Comparison of ENCODE assay signal across 8 cellular contexts in the genomic region with DNA sequence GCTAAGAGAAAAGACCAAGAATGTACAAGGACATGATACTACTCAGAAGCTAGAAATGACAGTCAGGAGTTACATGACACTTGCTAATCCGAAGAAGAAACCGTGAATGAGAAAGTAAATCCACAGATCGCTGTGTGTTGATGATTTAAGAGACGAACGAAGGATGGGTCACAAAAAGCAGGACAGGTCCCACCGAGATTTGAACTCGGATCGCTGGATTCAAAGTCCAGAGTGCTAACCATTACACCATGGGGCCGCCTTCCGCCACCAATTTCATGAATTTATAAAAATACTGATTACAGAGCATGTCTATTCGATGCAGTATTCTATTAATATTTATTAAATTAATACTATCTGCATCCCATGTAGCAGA. TPM values are rescaled to one million over a fixed set of nuclear protein-coding genes. Genes with fewer than 3 reads are reported as not detected.
DNase-seq lines count a peak whose midpoint lies in the region; ATAC-seq lines count a peak whose summit lies in the region.

No MANE protein-coding gene starts in this region.

- no peaks in the 10 kb centered on the region for H3K9me3 Mint-ChIP-seq in activated CD4-positive, alpha-beta memory T cell treated with anti-CD3 and anti-CD28 coated beads for 36 hours

- peaks cover 7% of the 10 kb centered on the region for H3K27me3 Mint-ChIP-seq in activated CD4-positive, alpha-beta memory T cell treated with anti-CD3 and anti-CD28 coated beads for 36 hours

- H3K4me1 Mint-ChIP-seq in activated CD4-positive, alpha-beta memory T cell treated with anti-CD3 and anti-CD28 coated beads for 36 hours (ENCODE audit: low read depth): peaks cover 42% of the 10 kb centered on the region

- POLR2A ChIA-PET in activated CD4-positive, alpha-beta memory T cell treated with anti-CD3 and anti-CD28 coated beads for 36 hours (lab: Charles Lee): interaction anchor here (1.9 kb wide), 1 partner anchor 40 kb away, joined by 13 read pairs; a partner anchor contains a TSS

- peak overlapping the region; percentile 85 for H3K4me3 Mint-ChIP-seq in activated CD4-positive, alpha-beta memory T cell treated with anti-CD3 and anti-CD28 coated beads for 36 hours

- intact Hi-C loops in activated CD4-positive, alpha-beta memory T cell treated with anti-CD3 and anti-CD28 coated beads for 36 hours (cut with micrococcal nuclease): loop anchor here (1.0 kb wide), 1 partner anchor 26 kb away; a partner anchor contains a TSS

- DNase-seq in DMS 273 treated with DMSO at 0.1 percent for 48 hours (lab: John Stamatoyannopoulos, UW) (peak; percentile 67), LHCN-M2 (ENCODE audit: low read depth) (peak; percentile 78), fibroblast of peridontal ligament (ENCODE audit: extremely low read depth) (peak; percentile 62), activated gamma-delta T cell (lab: John Stamatoyannopoulos, UW) (no peak), GDM1 (lab: John Stamatoyannopoulos, UW) (no peak)
- peak; percentile 75 for DNase-seq in activated CD4-positive, alpha-beta memory T cell treated with anti-CD3 and anti-CD28 coated beads for 36 hours
- peak; percentile 42 for DNase-seq in stimulated activated CD4-positive, alpha-beta T cell treated with anti-CD3 and anti-CD28 coated beads, Interleukin-12 subunit alpha, Interleukin-12 subunit beta, amount 100 ng/mL, for 4 hours

- H3K36me3 Mint-ChIP-seq in activated CD4-positive, alpha-beta memory T cell treated with anti-CD3 and anti-CD28 coated beads for 36 hours: peaks cover 6% of the 10 kb centered on the region

- peak overlapping the region; percentile 60 for H3K27ac Mint-ChIP-seq in activated CD4-positive, alpha-beta memory T cell treated with anti-CD3 and anti-CD28 coated beads for 36 hours

- CTCF ChIA-PET in activated CD4-positive, alpha-beta memory T cell treated with anti-CD3 and anti-CD28 coated beads for 36 hours (lab: Charles Lee): interaction anchor here (1.3 kb wide), 1 partner anchor 11 kb away, joined by 3 read pairs; no protein-coding TSS in a partner anchor

- no peak for ATAC-seq in HG03439 (IDR thresholded peaks at IDR 0.05; ENCODE audit: unreplicated experiment)

RNA-seq across cellular contexts. Expression of gene BTN3A2, which starts 54.0 kb away (rescaled TPM):
- 14.4 and 29.7 TPM in 2 replicates for total RNA-seq in LHCN-M2 (2014; rRNA removed)
- 13.2 TPM for polyA plus RNA-seq in LHCN-M2 (2012)
- 10 to 100 TPM; 59.5 to 64.8 TPM for total RNA-seq in activated CD4-positive, alpha-beta memory T cell treated with anti-CD3 and anti-CD28 coated beads for 36 hours

Comparison
In these comparisons a context has a peak if more than half of its experiments do, and no peak if none do; other contexts are left out.
1. DNase-seq: peak in DMS 273 treated with DMSO at 0.1 percent for 48 hours (single experiment), LHCN-M2 (single experiment), activated CD4-positive, alpha-beta memory T cell treated with anti-CD3 and anti-CD28 coated beads for 36 hours (single experiment), fibroblast of peridontal ligament (single experiment) and stimulated activated CD4-positive, alpha-beta T cell treated with anti-CD3 and anti-CD28 coated beads, Interleukin-12 subunit alpha, Interleukin-12 subunit beta, amount 100 ng/mL, for 4 hours (single experiment); none in activated gamma-delta T cell (single experiment) and GDM1 (single experiment).